Comparison of ENCODE assay signal across 15 cellular contexts in genomic region chr14:100541621-100542560, GRCh38. TPM values are rescaled to one million over a fixed set of nuclear protein-coding genes. Genes with fewer than 3 reads are reported as not detected.
DNase-seq lines count a peak whose midpoint lies in the region; ATAC-seq and TF ChIP-seq lines count a peak whose summit lies in the region.
"Had no signal": no experiment of that assay in that cellular context is flagged by ENCODE, and none has a peak within 500 bp of the region (broad histone marks: within the 10 kb centered on the region; RNA-seq: fewer than 3 reads in every experiment).

No MANE protein-coding gene starts in this region.

- H3K27ac ChIP-seq in SJCRH30 (peak overlapping the region; percentile 6; the same call in 1 of the 2 replicates), lower lobe of right lung (no peak overlapping the region), upper lobe of right lung (no peak overlapping the region)
- H3K27ac ChIP-seq: GM23248 had no signal

- no peak for ATAC-seq in activated naive CD8-positive, alpha-beta T cell treated with anti-CD3 and anti-CD28 coated beads, Interleukin-2, amount 10 ng/mL, durations not matched to agents 7 days and 5 days (ENCODE audit: low read depth)
- ATAC-seq in lower lobe of right lung: no peak
- ATAC-seq in upper lobe of right lung: no peak
- no peak for ATAC-seq in HG03196 (IDR thresholded peaks at IDR 0.05; ENCODE audit: unreplicated experiment)

- H3K27ac Mint-ChIP-seq in activated naive CD8-positive, alpha-beta T cell treated with anti-CD3 and anti-CD28 coated beads, Interleukin-2, amount 10 ng/mL, durations not matched to agents 7 days and 5 days: peak overlapping the region; percentile 50
- no peak overlapping the region for H3K27ac Mint-ChIP-seq in activated naive CD8-positive, alpha-beta T cell treated with anti-CD3 and anti-CD28 coated beads for 36 hours

- H3K36me3 ChIP-seq in SJCRH30 (no peaks in the 10 kb centered on the region), lower lobe of right lung (no peaks in the 10 kb centered on the region), upper lobe of right lung (no peaks in the 10 kb centered on the region)

- no peak overlapping the region for H3K4me3 Mint-ChIP-seq in activated naive CD8-positive, alpha-beta T cell treated with anti-CD3 and anti-CD28 coated beads, Interleukin-2, amount 10 ng/mL, durations not matched to agents 7 days and 5 days
- no peak overlapping the region for H3K4me3 Mint-ChIP-seq in activated naive CD8-positive, alpha-beta T cell treated with anti-CD3 and anti-CD28 coated beads for 36 hours

- H3K4me3 ChIP-seq in SJCRH30 (no peak overlapping the region), lower lobe of right lung (no peak overlapping the region), upper lobe of right lung (no peak overlapping the region)
- H3K4me3 ChIP-seq: GM23248 had no signal

- no peaks in the 10 kb centered on the region for H3K9me3 ChIP-seq in SJCRH30 (replicated peaks)
- H3K9me3 ChIP-seq in lower lobe of right lung: no peaks in the 10 kb centered on the region
- no peaks in the 10 kb centered on the region for H3K9me3 ChIP-seq in upper lobe of right lung

- H3K27me3 ChIP-seq in SJCRH30: no peaks in the 10 kb centered on the region
- no peaks in the 10 kb centered on the region for H3K27me3 ChIP-seq in lower lobe of right lung (ENCODE audit: low read depth)
- no peaks in the 10 kb centered on the region for H3K27me3 ChIP-seq in upper lobe of right lung

- DNase-seq in activated naive CD8-positive, alpha-beta T cell treated with anti-CD3 and anti-CD28 coated beads, Interleukin-2, amount 10 ng/mL, durations not matched to agents 7 days and 5 days: no peak
- DNase-seq in activated naive CD8-positive, alpha-beta T cell treated with anti-CD3 and anti-CD28 coated beads for 36 hours: no peak
- DNase-seq in SJCRH30 (peak; percentile 74 to 81), lower lobe of right lung (peak; percentile 41), posterior vena cava (ENCODE audit: low spot score) (peak; percentile 79), upper lobe of right lung (no peak), DMS79 (lab: John Stamatoyannopoulos, UW) (no peak)
- DNase-seq: DMS79 treated with DMSO at 0.1 percent for 48 hours, GM23248, KG1, NCI-H1092, NCI-H2107, NCI-H345, NCI-H526 treated with DMSO at 0.1 percent for 48 hours had no signal

- H3K4me1 ChIP-seq in SJCRH30 (peaks cover 17% of the 10 kb centered on the region), lower lobe of right lung (peaks cover 5% of the 10 kb centered on the region), upper lobe of right lung (peaks cover 2% of the 10 kb centered on the region)

- intact Hi-C loops in lower lobe of right lung (cut with DNase I) (no loop called here), posterior vena cava (cut with DNase I) (no loop called here), upper lobe of right lung (cut with DNase I) (no loop called here)

- peaks cover 4% of the 10 kb centered on the region for H3K4me1 Mint-ChIP-seq in activated naive CD8-positive, alpha-beta T cell treated with anti-CD3 and anti-CD28 coated beads, Interleukin-2, amount 10 ng/mL, durations not matched to agents 7 days and 5 days
- H3K4me1 Mint-ChIP-seq in activated naive CD8-positive, alpha-beta T cell treated with anti-CD3 and anti-CD28 coated beads for 36 hours: peaks cover 8% of the 10 kb centered on the region

- no peaks in the 10 kb centered on the region for H3K27me3 Mint-ChIP-seq in activated naive CD8-positive, alpha-beta T cell treated with anti-CD3 and anti-CD28 coated beads, Interleukin-2, amount 10 ng/mL, durations not matched to agents 7 days and 5 days
- H3K27me3 Mint-ChIP-seq in activated naive CD8-positive, alpha-beta T cell treated with anti-CD3 and anti-CD28 coated beads for 36 hours: no peaks in the 10 kb centered on the region

- H3K9me3 Mint-ChIP-seq in activated naive CD8-positive, alpha-beta T cell treated with anti-CD3 and anti-CD28 coated beads, Interleukin-2, amount 10 ng/mL, durations not matched to agents 7 days and 5 days: no peaks in the 10 kb centered on the region
- H3K9me3 Mint-ChIP-seq in activated naive CD8-positive, alpha-beta T cell treated with anti-CD3 and anti-CD28 coated beads for 36 hours: no peaks in the 10 kb centered on the region

- no peaks in the 10 kb centered on the region for H3K36me3 Mint-ChIP-seq in activated naive CD8-positive, alpha-beta T cell treated with anti-CD3 and anti-CD28 coated beads, Interleukin-2, amount 10 ng/mL, durations not matched to agents 7 days and 5 days
- H3K36me3 Mint-ChIP-seq in activated naive CD8-positive, alpha-beta T cell treated with anti-CD3 and anti-CD28 coated beads for 36 hours: no peaks in the 10 kb centered on the region

- POLR2A ChIA-PET in activated naive CD8-positive, alpha-beta T cell treated with anti-CD3 and anti-CD28 coated beads, Interleukin-2, amount 10 ng/mL, durations not matched to agents 7 days and 5 days (lab: Charles Lee): interaction anchor here (0.7 kb wide), 1 partner anchor 158 kb away, joined by 3 read pairs; no protein-coding TSS in a partner anchor

- no peak for TF ChIP-seq CTCF in lower lobe of right lung (IDR thresholded peaks at IDR 0.05)
- no peak for TF ChIP-seq CTCF in upper lobe of right lung (IDR thresholded peaks at IDR 0.05)

RNA-seq across cellular contexts. Expression of gene BEGAIN, which starts 45.3 kb away (rescaled TPM):
- total RNA-seq in activated naive CD8-positive, alpha-beta T cell treated with anti-CD3 and anti-CD28 coated beads, Interleukin-2, amount 10 ng/mL, durations not matched to agents 7 days and 5 days: 1 to 10 TPM; 1.5 to 2.3 TPM
- total RNA-seq in activated naive CD8-positive, alpha-beta T cell treated with anti-CD3 and anti-CD28 coated beads for 36 hours: 1 to 10 TPM; 5.9 to 6.6 TPM
- total RNA-seq in SJCRH30 (2014; rRNA removed; shearing (Covaris generic)): 0.85 and 0.89 TPM in 2 replicates
- total RNA-seq in lower lobe of right lung (1.3 TPM), posterior vena cava (1 to 10 TPM in 1 of 2 donors, under 1 TPM in 1; 0.56 to 1.2 TPM), upper lobe of right lung (1.5 TPM)

Comparison
In these comparisons a context has a peak if more than half of its experiments do, and no peak if none do; other contexts are left out.
1. DNase-seq: peak in SJCRH30 (2 of 2), lower lobe of right lung (single experiment) and posterior vena cava (single experiment); none in activated naive CD8-positive, alpha-beta T cell treated with anti-CD3 and anti-CD28 coated beads, Interleukin-2, amount 10 ng/mL, durations not matched to agents 7 days and 5 days (single experiment), activated naive CD8-positive, alpha-beta T cell treated with anti-CD3 and anti-CD28 coated beads for 36 hours (single experiment), upper lobe of right lung (single experiment) and DMS79 (single experiment).